ENCODE assay signal across 8 cellular contexts in the genomic region with DNA sequence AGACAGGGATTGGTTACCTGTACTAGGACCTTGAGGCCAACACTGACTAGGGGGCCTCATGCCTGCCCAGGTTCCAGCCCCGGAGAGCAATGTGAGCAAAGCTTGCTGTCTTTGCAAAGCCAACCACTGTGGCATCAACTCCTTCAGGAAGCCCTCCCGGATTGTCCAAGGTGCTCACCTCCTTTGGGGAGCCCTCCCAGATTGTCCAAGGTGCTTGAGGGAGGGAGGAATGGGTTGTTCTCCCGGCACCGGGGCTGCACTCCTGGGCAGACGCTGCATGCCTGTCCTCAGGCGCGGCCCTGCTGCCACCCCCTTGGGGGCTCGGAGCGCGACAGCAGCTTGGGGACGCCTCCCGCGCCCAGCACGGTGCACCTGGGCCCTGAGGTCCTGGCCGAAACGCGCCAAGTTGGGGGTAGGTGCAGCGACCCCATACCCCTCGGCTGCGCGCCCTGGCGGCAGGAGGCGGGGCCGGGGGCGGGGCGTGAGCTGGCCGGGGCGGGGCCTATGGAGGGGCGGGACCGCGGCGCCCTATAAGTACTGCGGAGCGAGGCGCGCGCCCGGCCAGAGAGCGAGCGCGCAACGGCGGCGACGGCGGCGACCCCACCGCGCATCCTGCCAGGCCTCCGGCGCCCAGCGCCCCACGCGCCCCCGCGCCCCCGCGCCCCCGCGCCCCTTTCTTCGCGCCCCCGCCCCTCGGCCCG. TPM values are rescaled to one million over a fixed set of nuclear protein-coding genes. Genes with fewer than 3 reads are reported as not detected.
DNase-seq lines count a peak whose midpoint lies in the region; ATAC-seq, FAIRE-seq and TF ChIP-seq lines count a peak whose summit lies in the region.

A gene with protein sequence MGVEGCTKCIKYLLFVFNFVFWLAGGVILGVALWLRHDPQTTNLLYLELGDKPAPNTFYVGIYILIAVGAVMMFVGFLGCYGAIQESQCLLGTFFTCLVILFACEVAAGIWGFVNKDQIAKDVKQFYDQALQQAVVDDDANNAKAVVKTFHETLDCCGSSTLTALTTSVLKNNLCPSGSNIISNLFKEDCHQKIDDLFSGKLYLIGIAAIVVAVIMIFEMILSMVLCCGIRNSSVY (plus strand): TSS at position 560 of the 701 bp plus-strand sequence. CDS start 240 bp downstream, outside the sequence.

- TF ChIP-seq CTCF in WI38 (IDR thresholded peaks at IDR 0.05; ENCODE audit: low read depth, low read length): no peak
- TF ChIP-seq CTCF in bronchial epithelial cell (IDR thresholded peaks at IDR 0.05; ENCODE audit: insufficient read depth, low read length, severe bottlenecking): no peak

- peak; percentile 43 for ATAC-seq in HG03342 (IDR thresholded peaks at IDR 0.05; ENCODE audit: unreplicated experiment)
- ATAC-seq in HG03196 (IDR thresholded peaks at IDR 0.05; ENCODE audit: unreplicated experiment): no peak

- H3K36me3 ChIP-seq in bronchial epithelial cell (ENCODE audit: control insufficient read depth, insufficient read depth, low read length): peaks cover 3% of the 10 kb centered on the region

- DNase-seq in NCI-H2196 (lab: John Stamatoyannopoulos, UW; ENCODE audit: unreplicated experiment) (peak; percentile 41), NCI-H2196 treated with DMSO at 0.1 percent for 48 hours (lab: John Stamatoyannopoulos, UW; ENCODE audit: unreplicated experiment) (no peak), bronchial epithelial cell (ENCODE audit: low read depth) (no peak), inferior parietal cortex (ENCODE audit: extremely low spot score) (peak; percentile 47)
- DNase-seq in stimulated activated CD4-positive, alpha-beta T cell treated with anti-CD3 and anti-CD28 coated beads, Interleukin-12 subunit alpha, Interleukin-12 subunit beta, amount 100 ng/mL, for 48 hours (ENCODE audit: low read depth in 2 of 3, low spot score in 1 of 3): peak; percentile 29 to 47 (median 42)

- FAIRE-seq in bronchial epithelial cell (lab: Jason Lieb, UNC): no peak

- peak within 1 kb of the TSS; percentile 98 for H3K4me3 ChIP-seq in WI38 (ENCODE audit: low read depth, low read length)
- H3K4me3 ChIP-seq in bronchial epithelial cell (ENCODE audit: low read depth, low read length): peak within 1 kb of the TSS; percentile 93

- no peaks in the 10 kb centered on the region for H3K27me3 ChIP-seq in bronchial epithelial cell (ENCODE audit: control insufficient read depth, insufficient read depth, low read length)

RNA-seq across cellular contexts. Expression of the gene that starts here (rescaled TPM):
- total RNA-seq in bronchial epithelial cell: 133 and 219 TPM in 2 replicates

Comparison
In these comparisons a context has a peak if more than half of its experiments do, and no peak if none do; other contexts are left out.
1. DNase-seq: peak in NCI-H2196 (single experiment), inferior parietal cortex (single experiment) and stimulated activated CD4-positive, alpha-beta T cell treated with anti-CD3 and anti-CD28 coated beads, Interleukin-12 subunit alpha, Interleukin-12 subunit beta, amount 100 ng/mL, for 48 hours (3 of 3); none in NCI-H2196 treated with DMSO at 0.1 percent for 48 hours (single experiment) and bronchial epithelial cell (single experiment).